25 cellular contexts compared by ENCODE assay signal in genomic region chr14:93925374-93925895, GRCh38. TPM values are rescaled to one million over a fixed set of nuclear protein-coding genes. Genes with fewer than 3 reads are reported as not detected.
"Had no signal": no experiment of that assay in that cellular context is flagged by ENCODE, and none has a peak within 500 bp of the region (broad histone marks: within the 10 kb centered on the region; RNA-seq: fewer than 3 reads in every experiment).

No MANE protein-coding gene starts in this region.

- H3K27ac Mint-ChIP-seq: activated CD4-positive, alpha-beta memory T cell treated with anti-CD3 and anti-CD28 coated beads for 36 hours; activated naive CD4-positive, alpha-beta T cell treated with anti-CD3 and anti-CD28 coated beads, Interleukin-2, amount 50 U/mL, for 72 hours; activated naive CD8-positive, alpha-beta T cell treated with anti-CD3 and anti-CD28 coated beads, Interleukin-2, amount 50 U/mL, for 24 hours had no signal

- ATAC-seq: activated naive CD4-positive, alpha-beta T cell treated with anti-CD3 and anti-CD28 coated beads, Interleukin-2, amount 50 U/mL, for 72 hours; activated naive CD8-positive, alpha-beta T cell treated with anti-CD3 and anti-CD28 coated beads, Interleukin-2, amount 50 U/mL, for 24 hours; activated T-cell treated with anti-CD3 and anti-CD28 coated beads, Interleukin-2, amount 50 U/mL, for 4 hours; K562; PC-3 had no signal

- H3K27me3 Mint-ChIP-seq: activated CD4-positive, alpha-beta memory T cell treated with anti-CD3 and anti-CD28 coated beads for 36 hours; activated CD4-positive, alpha-beta T cell treated with anti-CD3 and anti-CD28 coated beads, Interleukin-2, amount 10 ng/mL, durations not matched to agents 7 days and 5 days; activated naive CD8-positive, alpha-beta T cell treated with anti-CD3 and anti-CD28 coated beads, Interleukin-2, amount 50 U/mL, for 24 hours had no signal

- H3K4me3 Mint-ChIP-seq: activated CD4-positive, alpha-beta memory T cell treated with anti-CD3 and anti-CD28 coated beads for 36 hours; activated CD4-positive, alpha-beta T cell treated with anti-CD3 and anti-CD28 coated beads, Interleukin-2, amount 10 ng/mL, durations not matched to agents 7 days and 5 days; activated naive CD8-positive, alpha-beta T cell treated with anti-CD3 and anti-CD28 coated beads, Interleukin-2, amount 50 U/mL, for 24 hours; activated T-cell treated with anti-CD3 and anti-CD28 coated beads, Interleukin-2, amount 50 U/mL, for 4 hours had no signal

- H3K36me3 ChIP-seq: breast epithelium had no signal

- H3K36me3 Mint-ChIP-seq: activated CD4-positive, alpha-beta memory T cell treated with anti-CD3 and anti-CD28 coated beads for 36 hours; activated naive CD4-positive, alpha-beta T cell treated with anti-CD3 and anti-CD28 coated beads, Interleukin-2, amount 50 U/mL, for 72 hours had no signal

- H3K27me3 ChIP-seq: breast epithelium had no signal

- H3K4me1 ChIP-seq: breast epithelium had no signal

- H3K4me1 Mint-ChIP-seq: activated CD4-positive, alpha-beta T cell treated with anti-CD3 and anti-CD28 coated beads, Interleukin-2, amount 10 ng/mL, durations not matched to agents 7 days and 5 days; activated naive CD8-positive, alpha-beta T cell treated with anti-CD3 and anti-CD28 coated beads, Interleukin-2, amount 50 U/mL, for 24 hours had no signal

- H3K4me3 ChIP-seq: breast epithelium, K562 had no signal

- H3K9me3 ChIP-seq: breast epithelium had no signal

- DNase-seq: activated CD4-positive, alpha-beta memory T cell treated with anti-CD3 and anti-CD28 coated beads for 36 hours; activated CD4-positive, alpha-beta T cell treated with anti-CD3 and anti-CD28 coated beads, Interleukin-2, amount 10 ng/mL, durations not matched to agents 7 days and 5 days; activated CD4-positive, CD25-positive, alpha-beta regulatory T cell; activated CD8-positive, alpha-beta memory T cell treated with anti-CD3 and anti-CD28 coated beads for 24 hours; activated effector memory CD4-positive, alpha-beta T cell treated with anti-CD3 and anti-CD28 coated beads, Interleukin-2, amount 50 U/mL, for 16 hours; activated naive CD4-positive, alpha-beta T cell treated with Interleukin-2 at 50 U/mL for 16 hours; activated naive CD8-positive, alpha-beta T cell treated with anti-CD3 and anti-CD28 coated beads, Interleukin-2, amount 50 U/mL, for 24 hours; activated T-cell treated with anti-CD3 and anti-CD28 coated beads, Interleukin-2, amount 50 U/mL, for 4 hours; amniotic stem cell; central memory CD4-positive, alpha-beta T cell; Karpas-422; MM.1S; NCI-H1436; NCI-H1694 treated with DMSO at 0.1 percent for 48 hours; NCI-H2029 treated with DMSO at 0.1 percent for 48 hours; NCI-H510A treated with DMSO at 0.1 percent for 48 hours; PC-3; SHP77 treated with DMSO at 0.1 percent for 48 hours; T-helper 2 cell; T1000 had no signal

- H3K27ac ChIP-seq: VCaP had no signal

RNA-seq across cellular contexts. Expression of gene FAM181A, which starts 1.7 kb away (rescaled TPM):
- total RNA-seq: activated CD4-positive, alpha-beta memory T cell treated with anti-CD3 and anti-CD28 coated beads for 36 hours; activated CD4-positive, alpha-beta T cell treated with anti-CD3 and anti-CD28 coated beads, Interleukin-2, amount 10 ng/mL, durations not matched to agents 7 days and 5 days; activated naive CD4-positive, alpha-beta T cell treated with anti-CD3 and anti-CD28 coated beads, Interleukin-2, amount 50 U/mL, for 72 hours; activated T-cell treated with anti-CD3 and anti-CD28 coated beads, Interleukin-2, amount 50 U/mL, for 4 hours; breast epithelium; K562; PC-3; SK-MEL-5 had no signal
- polyA plus RNA-seq: K562 had no signal

RNA-seq across cellular contexts. Expression of gene ASB2, which starts 50.9 kb away (rescaled TPM):
- total RNA-seq: K562 had no signal
- polyA plus RNA-seq: K562 had no signal
